ENCODE assay signal across 1 cellular context in genomic region chr20:50957798-50958732, GRCh38.
TF ChIP-seq lines count a peak whose summit lies in the region.

Gene DPM1 (minus strand): TSS chr20:50958532. CDS start chr20:50958523, 9 bp downstream.

TF ChIP-seq in HEK293, 187 proteins besides CTCF, POLR2A, EP300 and RAD21 (continued from another document):
- TF ChIP-seq ZNF394 (tag by site-specific recombination; IDR thresholded peaks at IDR 0.05; ENCODE audit: borderline replicate concordance): 0 out of 2 replicates have a peak, but pooled peaks have one; percentile 35
- TF ChIP-seq YY1 (tag by site-specific recombination; IDR thresholded peaks at IDR 0.05): peak; percentile 62; the same call in 1 of the 2 replicates
- TF ChIP-seq, protein P1, sequence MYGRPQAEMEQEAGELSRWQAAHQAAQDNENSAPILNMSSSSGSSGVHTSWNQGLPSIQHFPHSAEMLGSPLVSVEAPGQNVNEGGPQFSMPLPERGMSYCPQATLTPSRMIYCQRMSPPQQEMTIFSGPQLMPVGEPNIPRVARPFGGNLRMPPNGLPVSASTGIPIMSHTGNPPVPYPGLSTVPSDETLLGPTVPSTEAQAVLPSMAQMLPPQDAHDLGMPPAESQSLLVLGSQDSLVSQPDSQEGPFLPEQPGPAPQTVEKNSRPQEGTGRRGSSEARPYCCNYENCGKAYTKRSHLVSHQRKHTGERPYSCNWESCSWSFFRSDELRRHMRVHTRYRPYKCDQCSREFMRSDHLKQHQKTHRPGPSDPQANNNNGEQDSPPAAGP (tag by site-specific recombination; IDR thresholded peaks at IDR 0.05): peak; percentile 37; the same call in 1 of the 2 replicates
- TF ChIP-seq, protein P2, sequence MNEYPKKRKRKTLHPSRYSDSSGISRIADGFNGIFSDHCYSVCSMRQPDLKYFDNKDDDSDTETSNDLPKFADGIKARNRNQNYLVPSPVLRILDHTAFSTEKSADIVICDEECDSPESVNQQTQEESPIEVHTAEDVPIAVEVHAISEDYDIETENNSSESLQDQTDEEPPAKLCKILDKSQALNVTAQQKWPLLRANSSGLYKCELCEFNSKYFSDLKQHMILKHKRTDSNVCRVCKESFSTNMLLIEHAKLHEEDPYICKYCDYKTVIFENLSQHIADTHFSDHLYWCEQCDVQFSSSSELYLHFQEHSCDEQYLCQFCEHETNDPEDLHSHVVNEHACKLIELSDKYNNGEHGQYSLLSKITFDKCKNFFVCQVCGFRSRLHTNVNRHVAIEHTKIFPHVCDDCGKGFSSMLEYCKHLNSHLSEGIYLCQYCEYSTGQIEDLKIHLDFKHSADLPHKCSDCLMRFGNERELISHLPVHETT (tag by site-specific recombination; IDR thresholded peaks at IDR 0.05): peak; percentile 23; the same call in 1 of the 2 replicates
- no peak for TF ChIP-seq ZNF302 (tag by site-specific recombination; IDR thresholded peaks at IDR 0.05; ENCODE audit: low read depth)
- TF ChIP-seq ZEB2 (tag by site-specific recombination; IDR thresholded peaks at IDR 0.05): 0 out of 2 replicates have a peak, but pooled peaks have one; percentile 29
- TF ChIP-seq GLIS1 (tag by site-specific recombination; IDR thresholded peaks at IDR 0.05): 0 out of 2 replicates have a peak, but pooled peaks have one; percentile 8
- TF ChIP-seq SETDB1 (IDR thresholded peaks at IDR 0.05; ENCODE audit: insufficient read length, low read length): no peak
- TF ChIP-seq TCF7L2 (IDR thresholded peaks at IDR 0.05; ENCODE audit: borderline replicate concordance, low read depth, low read length): 0 out of 2 replicates have a peak, but pooled peaks have one; percentile 33
- TF ChIP-seq ZNF561 (tag by site-specific recombination; IDR thresholded peaks at IDR 0.05; ENCODE audit: borderline replicate concordance): 0 out of 2 replicates have a peak, but pooled peaks have one; percentile 35
- TF ChIP-seq YY2 (tag by site-specific recombination; IDR thresholded peaks at IDR 0.05): peak; percentile 68
- peak; percentile 69 for TF ChIP-seq KLF16 (tag by site-specific recombination; IDR thresholded peaks at IDR 0.05)
- TF ChIP-seq, protein P3, sequence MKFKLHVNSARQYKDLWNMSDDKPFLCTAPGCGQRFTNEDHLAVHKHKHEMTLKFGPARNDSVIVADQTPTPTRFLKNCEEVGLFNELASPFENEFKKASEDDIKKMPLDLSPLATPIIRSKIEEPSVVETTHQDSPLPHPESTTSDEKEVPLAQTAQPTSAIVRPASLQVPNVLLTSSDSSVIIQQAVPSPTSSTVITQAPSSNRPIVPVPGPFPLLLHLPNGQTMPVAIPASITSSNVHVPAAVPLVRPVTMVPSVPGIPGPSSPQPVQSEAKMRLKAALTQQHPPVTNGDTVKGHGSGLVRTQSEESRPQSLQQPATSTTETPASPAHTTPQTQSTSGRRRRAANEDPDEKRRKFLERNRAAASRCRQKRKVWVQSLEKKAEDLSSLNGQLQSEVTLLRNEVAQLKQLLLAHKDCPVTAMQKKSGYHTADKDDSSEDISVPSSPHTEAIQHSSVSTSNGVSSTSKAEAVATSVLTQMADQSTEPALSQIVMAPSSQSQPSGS (tag by site-specific recombination; IDR thresholded peaks at IDR 0.05; ENCODE audit: low read depth): peak; percentile 94
- no peak for TF ChIP-seq ZNF174 (tag by site-specific recombination; IDR thresholded peaks at IDR 0.05)
- TF ChIP-seq REST (tag by site-specific recombination; IDR thresholded peaks at IDR 0.05): peak; percentile 77
- 0 out of 2 replicates have a peak, but pooled peaks have one; percentile 50 for TF ChIP-seq ELK4 (IDR thresholded peaks at IDR 0.05; ENCODE audit: borderline replicate concordance, low read depth, low read length)
- no peak for TF ChIP-seq ZBTB7A (tag by site-specific recombination; IDR thresholded peaks at IDR 0.05; ENCODE audit: low read depth)
- no peak for TF ChIP-seq ZNF140 (tag by site-specific recombination; IDR thresholded peaks at IDR 0.05)
